ENCODE assay signal across 33 cellular contexts in genomic region chr17:60802377-60802776, GRCh38.
"Had no signal": no experiment of that assay in that cellular context is flagged by ENCODE, and none has a peak within 500 bp of the region (broad histone marks: within the 10 kb centered on the region; RNA-seq: fewer than 3 reads in every experiment).

No MANE protein-coding gene starts in this region.

- H3K4me1 ChIP-seq: left lung, lower lobe of right lung, pancreas, prostate gland, suprapubic skin, upper lobe of right lung, uterus had no signal

- DNase-seq: hypothalamus; immature natural killer cell; kidney; left colon; left lung; lower lobe of right lung; mammary epithelial cell; mesenchymal stem cell; naive thymus-derived CD8-positive, alpha-beta T cell; nucleus accumbens; pancreas; posterior cingulate gyrus; retina; right cardiac atrium; stimulated activated CD4-positive, alpha-beta T cell treated with anti-CD3 and anti-CD28 coated beads, Interleukin-12 subunit alpha, Interleukin-12 subunit beta, amount 100 ng/mL, for 4 hours; stimulated activated CD4-positive, alpha-beta T cell treated with anti-CD3 and anti-CD28 coated beads, Interleukin-15, amount 100 ng/mL, for 24 hours; stimulated activated CD4-positive, alpha-beta T cell treated with anti-CD3 and anti-CD28 coated beads, Interleukin-2, amount 100 ng/mL, for 24 hours; stimulated activated CD4-positive, alpha-beta T cell treated with anti-CD3 and anti-CD28 coated beads, Interleukin-4, amount 100 ng/mL, for 24 hours; stimulated activated naive CD4-positive, alpha-beta T cell; tibial artery; trophoblast cell; upper lobe of right lung; uterus had no signal

- FAIRE-seq: islet of Langerhans, kidney, pancreas had no signal

- H3K9me3 Mint-ChIP-seq: immature natural killer cell; naive thymus-derived CD8-positive, alpha-beta T cell; nephron; neural crest cell; stimulated activated effector memory CD8-positive, alpha-beta T cell treated with anti-CD3 and anti-CD28 coated beads, Interleukin-12 subunit alpha, Interleukin-12 subunit beta, amount 100 ng/mL, for 72 hours; stimulated activated naive CD8-positive, alpha-beta T cell treated with anti-CD3 and anti-CD28 coated beads, Interleukin-15, Interleukin-2, amounts not matched to agents 100 ng/mL and 50 ng/mL, for 24 hours had no signal

- H3K27ac Mint-ChIP-seq: immature natural killer cell; nephron; stimulated activated effector memory CD8-positive, alpha-beta T cell treated with anti-CD3 and anti-CD28 coated beads, Interleukin-12 subunit alpha, Interleukin-12 subunit beta, amount 100 ng/mL, for 72 hours; stimulated activated naive CD8-positive, alpha-beta T cell treated with anti-CD3 and anti-CD28 coated beads, Interleukin-15, Interleukin-2, amounts not matched to agents 100 ng/mL and 50 ng/mL, for 24 hours had no signal

- H3K36me3 Mint-ChIP-seq: immature natural killer cell; stimulated activated effector memory CD8-positive, alpha-beta T cell treated with anti-CD3 and anti-CD28 coated beads, Interleukin-12 subunit alpha, Interleukin-12 subunit beta, amount 100 ng/mL, for 72 hours had no signal

- H3K27me3 Mint-ChIP-seq: naive thymus-derived CD8-positive, alpha-beta T cell; stimulated activated naive CD8-positive, alpha-beta T cell treated with anti-CD3 and anti-CD28 coated beads, Interleukin-15, Interleukin-2, amounts not matched to agents 100 ng/mL and 50 ng/mL, for 24 hours had no signal

- H3K36me3 ChIP-seq: left lung, lower lobe of right lung, pancreas, prostate gland, suprapubic skin, thoracic aorta, tibial artery, upper lobe of right lung, uterus had no signal

- H3K4me3 ChIP-seq: left lung, lower lobe of right lung, pancreas, prostate gland, skin epidermis, suprapubic skin, thoracic aorta, tibial artery, upper lobe of right lung, uterus had no signal

- H3K27me3 ChIP-seq: left lung, pancreas, suprapubic skin, tibial artery, upper lobe of right lung, uterus had no signal

- H3K27ac ChIP-seq: left lung, lower lobe of right lung, pancreas, prostate gland, skin epidermis, suprapubic skin, thoracic aorta, tibial artery, upper lobe of right lung, uterus had no signal

- H3K9me3 ChIP-seq: left lung, lower lobe of right lung, pancreas, prostate gland, suprapubic skin, thoracic aorta, tibial artery, upper lobe of right lung, uterus had no signal

- H3K4me3 Mint-ChIP-seq: immature natural killer cell; naive thymus-derived CD8-positive, alpha-beta T cell; nephron; neural crest cell; stimulated activated effector memory CD8-positive, alpha-beta T cell treated with anti-CD3 and anti-CD28 coated beads, Interleukin-12 subunit alpha, Interleukin-12 subunit beta, amount 100 ng/mL, for 72 hours; stimulated activated naive CD8-positive, alpha-beta T cell treated with anti-CD3 and anti-CD28 coated beads, Interleukin-15, Interleukin-2, amounts not matched to agents 100 ng/mL and 50 ng/mL, for 24 hours had no signal

- H3K4me1 Mint-ChIP-seq: immature natural killer cell; naive thymus-derived CD8-positive, alpha-beta T cell; nephron; stimulated activated effector memory CD8-positive, alpha-beta T cell treated with anti-CD3 and anti-CD28 coated beads, Interleukin-12 subunit alpha, Interleukin-12 subunit beta, amount 100 ng/mL, for 72 hours had no signal

- ATAC-seq: left colon; left lung; lower lobe of right lung; naive thymus-derived CD8-positive, alpha-beta T cell; pancreas; right cardiac atrium; sciatic nerve; stimulated activated effector memory CD8-positive, alpha-beta T cell treated with anti-CD3 and anti-CD28 coated beads, Interleukin-12 subunit alpha, Interleukin-12 subunit beta, amount 100 ng/mL, for 72 hours; upper lobe of right lung had no signal
